19 cellular contexts compared by ENCODE assay signal in the genomic region with DNA sequence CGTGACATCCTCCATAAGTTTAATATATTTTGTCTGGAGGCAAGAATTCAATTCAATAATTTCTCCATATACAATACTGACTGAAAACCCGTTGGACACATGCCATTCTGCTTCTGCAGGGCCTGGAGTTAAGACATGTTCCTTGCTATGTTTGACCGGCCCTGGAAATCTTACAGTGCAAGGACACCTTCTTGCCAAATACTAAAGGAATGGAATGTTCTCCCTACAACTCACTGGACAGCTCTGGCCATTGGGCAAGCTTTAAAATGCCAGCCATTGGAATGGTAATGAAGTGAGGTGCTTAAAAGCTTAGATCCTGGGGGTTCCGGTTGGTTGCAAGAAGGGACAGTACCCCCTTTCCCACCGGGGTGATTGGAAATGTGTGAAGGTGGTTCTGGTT.
"Had no signal": no experiment of that assay in that cellular context is flagged by ENCODE, and none has a peak within 500 bp of the region (broad histone marks: within the 10 kb centered on the region; RNA-seq: fewer than 3 reads in every experiment).

No MANE protein-coding gene starts in this region.

- ATAC-seq: activated CD8-positive, alpha-beta T cell treated with anti-CD3 and anti-CD28 coated beads, Interleukin-2, amount 10 ng/mL, durations not matched to agents 7 days and 5 days; activated naive CD4-positive, alpha-beta T cell treated with anti-CD3 and anti-CD28 coated beads, Interleukin-2, amount 50 U/mL, for 72 hours; left colon; lower lobe of right lung; stimulated activated naive CD8-positive, alpha-beta T cell treated with anti-CD3 and anti-CD28 coated beads, Interleukin-15, Interleukin-2, amounts not matched to agents 100 U/mL and 50 U/mL, for 24 hours had no signal

- H3K36me3 Mint-ChIP-seq: activated naive CD4-positive, alpha-beta T cell treated with anti-CD3 and anti-CD28 coated beads, Interleukin-2, amount 50 U/mL, for 72 hours; naive B cell had no signal

- H3K4me3 ChIP-seq: adrenal gland, heart right ventricle, lower lobe of right lung, thyroid gland had no signal

- H3K36me3 ChIP-seq: adrenal gland, heart right ventricle, lower lobe of right lung, thyroid gland, WERI-Rb-1 had no signal

- H3K4me3 Mint-ChIP-seq: activated CD4-positive, alpha-beta T cell treated with anti-CD3 and anti-CD28 coated beads, Interleukin-2, amount 10 ng/mL, durations not matched to agents 7 days and 5 days; activated CD8-positive, alpha-beta T cell treated with anti-CD3 and anti-CD28 coated beads, Interleukin-2, amount 10 ng/mL, durations not matched to agents 7 days and 5 days; dendritic cell treated with granulocyte-macrophage colony-stimulating factor and Interleukin-4, amounts not matched to agents 40 ng/mL and 50 ng/mL, for 4 days; naive B cell had no signal

- DNase-seq: activated CD4-positive, alpha-beta T cell treated with anti-CD3 and anti-CD28 coated beads, Interleukin-2, amount 10 ng/mL, durations not matched to agents 7 days and 5 days; activated CD4-positive, CD25-positive, alpha-beta regulatory T cell treated with anti-CD3 and anti-CD28 coated beads, Interleukin-2, amount 50 U/mL, for 72 hours; activated CD8-positive, alpha-beta T cell treated with anti-CD3 and anti-CD28 coated beads, Interleukin-2, amount 10 ng/mL, durations not matched to agents 7 days and 5 days; effector CD4-positive, alpha-beta T cell; heart right ventricle; left colon; lower lobe of right lung; naive B cell; nucleus accumbens; retina; stimulated activated CD4-positive, alpha-beta T cell treated with anti-CD3 and anti-CD28 coated beads, Interleukin-4, amount 100 ng/mL, for 24 hours; stimulated activated naive CD8-positive, alpha-beta T cell treated with anti-CD3 and anti-CD28 coated beads, Interleukin-15, Interleukin-2, amounts not matched to agents 100 U/mL and 50 U/mL, for 24 hours; T-helper 1 cell; thyroid gland had no signal

- H3K4me1 ChIP-seq: adrenal gland, lower lobe of right lung, parathyroid adenoma, thyroid gland had no signal

- H3K27ac Mint-ChIP-seq: activated CD4-positive, alpha-beta T cell treated with anti-CD3 and anti-CD28 coated beads, Interleukin-2, amount 10 ng/mL, durations not matched to agents 7 days and 5 days; activated CD8-positive, alpha-beta T cell treated with anti-CD3 and anti-CD28 coated beads, Interleukin-2, amount 10 ng/mL, durations not matched to agents 7 days and 5 days; activated naive CD4-positive, alpha-beta T cell treated with anti-CD3 and anti-CD28 coated beads, Interleukin-2, amount 50 U/mL, for 72 hours; dendritic cell treated with granulocyte-macrophage colony-stimulating factor and Interleukin-4, amounts not matched to agents 40 ng/mL and 50 ng/mL, for 4 days; naive B cell had no signal

- H3K27me3 ChIP-seq: adrenal gland, thyroid gland had no signal

- H3K27ac ChIP-seq: adrenal gland, heart right ventricle, lower lobe of right lung, parathyroid adenoma, thyroid gland, WERI-Rb-1 had no signal

- H3K9me3 ChIP-seq: adrenal gland, heart right ventricle, lower lobe of right lung, thyroid gland had no signal

- H3K27me3 Mint-ChIP-seq: activated CD4-positive, alpha-beta T cell treated with anti-CD3 and anti-CD28 coated beads, Interleukin-2, amount 10 ng/mL, durations not matched to agents 7 days and 5 days had no signal

- H3K4me1 Mint-ChIP-seq: activated CD4-positive, alpha-beta T cell treated with anti-CD3 and anti-CD28 coated beads, Interleukin-2, amount 10 ng/mL, durations not matched to agents 7 days and 5 days had no signal

- H3K9me3 Mint-ChIP-seq: activated CD4-positive, alpha-beta T cell treated with anti-CD3 and anti-CD28 coated beads, Interleukin-2, amount 10 ng/mL, durations not matched to agents 7 days and 5 days; activated naive CD4-positive, alpha-beta T cell treated with anti-CD3 and anti-CD28 coated beads, Interleukin-2, amount 50 U/mL, for 72 hours; dendritic cell treated with granulocyte-macrophage colony-stimulating factor and Interleukin-4, amounts not matched to agents 40 ng/mL and 50 ng/mL, for 4 days; naive B cell had no signal
